In the genomic region with DNA sequence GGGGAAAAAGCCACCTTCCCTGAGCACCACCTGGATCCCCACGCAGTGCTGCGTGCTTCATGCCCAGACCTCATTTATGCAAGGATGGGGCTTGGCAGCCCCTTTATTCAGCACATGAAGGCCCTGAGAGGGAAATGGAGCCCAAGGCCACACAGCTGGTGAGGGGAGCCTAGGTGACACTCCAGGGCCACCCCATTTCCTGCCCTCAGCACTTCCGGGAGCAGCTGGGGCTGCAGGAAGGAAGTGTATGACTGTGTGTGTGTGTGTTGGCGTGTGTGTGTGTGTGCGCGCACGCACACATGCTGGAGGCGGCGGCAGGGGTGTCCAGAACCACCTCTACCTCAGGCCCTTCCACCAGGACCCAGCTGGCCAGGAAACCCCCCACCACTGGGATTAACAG, we compare ENCODE assay signal across 1 cellular context.
A peak's percentile ranks its signal among the peaks of the same experiment; 100 is the strongest.
TF ChIP-seq lines count a peak whose summit lies in the region.

No MANE protein-coding gene starts in this region.

TF ChIP-seq in GM12878, 131 proteins besides CTCF, POLR2A, EP300 and RAD21 (continued from another document):
- TF ChIP-seq, protein P1, sequence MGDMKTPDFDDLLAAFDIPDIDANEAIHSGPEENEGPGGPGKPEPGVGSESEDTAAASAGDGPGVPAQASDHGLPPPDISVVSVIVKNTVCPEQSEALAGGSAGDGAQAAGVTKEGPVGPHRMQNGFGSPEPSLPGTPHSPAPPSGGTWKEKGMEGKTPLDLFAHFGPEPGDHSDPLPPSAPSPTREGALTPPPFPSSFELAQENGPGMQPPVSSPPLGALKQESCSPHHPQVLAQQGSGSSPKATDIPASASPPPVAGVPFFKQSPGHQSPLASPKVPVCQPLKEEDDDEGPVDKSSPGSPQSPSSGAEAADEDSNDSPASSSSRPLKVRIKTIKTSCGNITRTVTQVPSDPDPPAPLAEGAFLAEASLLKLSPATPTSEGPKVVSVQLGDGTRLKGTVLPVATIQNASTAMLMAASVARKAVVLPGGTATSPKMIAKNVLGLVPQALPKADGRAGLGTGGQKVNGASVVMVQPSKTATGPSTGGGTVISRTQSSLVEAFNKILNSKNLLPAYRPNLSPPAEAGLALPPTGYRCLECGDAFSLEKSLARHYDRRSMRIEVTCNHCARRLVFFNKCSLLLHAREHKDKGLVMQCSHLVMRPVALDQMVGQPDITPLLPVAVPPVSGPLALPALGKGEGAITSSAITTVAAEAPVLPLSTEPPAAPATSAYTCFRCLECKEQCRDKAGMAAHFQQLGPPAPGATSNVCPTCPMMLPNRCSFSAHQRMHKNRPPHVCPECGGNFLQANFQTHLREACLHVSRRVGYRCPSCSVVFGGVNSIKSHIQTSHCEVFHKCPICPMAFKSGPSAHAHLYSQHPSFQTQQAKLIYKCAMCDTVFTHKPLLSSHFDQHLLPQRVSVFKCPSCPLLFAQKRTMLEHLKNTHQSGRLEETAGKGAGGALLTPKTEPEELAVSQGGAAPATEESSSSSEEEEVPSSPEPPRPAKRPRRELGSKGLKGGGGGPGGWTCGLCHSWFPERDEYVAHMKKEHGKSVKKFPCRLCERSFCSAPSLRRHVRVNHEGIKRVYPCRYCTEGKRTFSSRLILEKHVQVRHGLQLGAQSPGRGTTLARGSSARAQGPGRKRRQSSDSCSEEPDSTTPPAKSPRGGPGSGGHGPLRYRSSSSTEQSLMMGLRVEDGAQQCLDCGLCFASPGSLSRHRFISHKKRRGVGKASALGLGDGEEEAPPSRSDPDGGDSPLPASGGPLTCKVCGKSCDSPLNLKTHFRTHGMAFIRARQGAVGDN (IDR thresholded peaks at IDR 0.05): 0 out of 2 replicates have a peak, but pooled peaks have one; percentile 27
- peak; percentile 91 for TF ChIP-seq IKZF1 (conservative IDR thresholded peaks at IDR 0.05)
- peak; percentile 48; the same call in 1 of the 2 replicates for TF ChIP-seq TAF1 (IDR thresholded peaks at IDR 0.05; ENCODE audit: borderline replicate concordance, low read depth, low read length)
- TF ChIP-seq CREM (IDR thresholded peaks at IDR 0.05; ENCODE audit: low read depth): 0 out of 2 replicates have a peak, but pooled peaks have one; percentile 29
- TF ChIP-seq ZBTB40 (IDR thresholded peaks at IDR 0.05; ENCODE audit: borderline replicate concordance): peak; percentile 65
- TF ChIP-seq DPF2 (IDR thresholded peaks at IDR 0.05): peak; percentile 56
- TF ChIP-seq ETV6 (conservative IDR thresholded peaks at IDR 0.05 in 1 of 2, IDR thresholded peaks at IDR 0.05 in 1 of 2; ENCODE audit: borderline replicate concordance in 1 of 2, low read depth in 1 of 2): peak; percentile 77 to 99; a peak in 2 of 4 replicates
- TF ChIP-seq TCF12 (IDR thresholded peaks at IDR 0.05; ENCODE audit: low read depth, low read length): peak; percentile 39; the same call in 1 of the 2 replicates
- TF ChIP-seq, protein P2, sequence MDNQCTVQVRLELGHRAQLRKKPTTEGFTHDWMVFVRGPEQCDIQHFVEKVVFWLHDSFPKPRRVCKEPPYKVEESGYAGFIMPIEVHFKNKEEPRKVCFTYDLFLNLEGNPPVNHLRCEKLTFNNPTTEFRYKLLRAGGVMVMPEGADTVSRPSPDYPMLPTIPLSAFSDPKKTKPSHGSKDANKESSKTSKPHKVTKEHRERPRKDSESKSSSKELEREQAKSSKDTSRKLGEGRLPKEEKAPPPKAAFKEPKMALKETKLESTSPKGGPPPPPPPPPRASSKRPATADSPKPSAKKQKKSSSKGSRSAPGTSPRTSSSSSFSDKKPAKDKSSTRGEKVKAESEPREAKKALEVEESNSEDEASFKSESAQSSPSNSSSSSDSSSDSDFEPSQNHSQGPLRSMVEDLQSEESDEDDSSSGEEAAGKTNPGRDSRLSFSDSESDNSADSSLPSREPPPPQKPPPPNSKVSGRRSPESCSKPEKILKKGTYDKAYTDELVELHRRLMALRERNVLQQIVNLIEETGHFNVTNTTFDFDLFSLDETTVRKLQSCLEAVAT (IDR thresholded peaks at IDR 0.05): peak; percentile 60; the same call in 1 of the 2 replicates
- TF ChIP-seq, protein P3, sequence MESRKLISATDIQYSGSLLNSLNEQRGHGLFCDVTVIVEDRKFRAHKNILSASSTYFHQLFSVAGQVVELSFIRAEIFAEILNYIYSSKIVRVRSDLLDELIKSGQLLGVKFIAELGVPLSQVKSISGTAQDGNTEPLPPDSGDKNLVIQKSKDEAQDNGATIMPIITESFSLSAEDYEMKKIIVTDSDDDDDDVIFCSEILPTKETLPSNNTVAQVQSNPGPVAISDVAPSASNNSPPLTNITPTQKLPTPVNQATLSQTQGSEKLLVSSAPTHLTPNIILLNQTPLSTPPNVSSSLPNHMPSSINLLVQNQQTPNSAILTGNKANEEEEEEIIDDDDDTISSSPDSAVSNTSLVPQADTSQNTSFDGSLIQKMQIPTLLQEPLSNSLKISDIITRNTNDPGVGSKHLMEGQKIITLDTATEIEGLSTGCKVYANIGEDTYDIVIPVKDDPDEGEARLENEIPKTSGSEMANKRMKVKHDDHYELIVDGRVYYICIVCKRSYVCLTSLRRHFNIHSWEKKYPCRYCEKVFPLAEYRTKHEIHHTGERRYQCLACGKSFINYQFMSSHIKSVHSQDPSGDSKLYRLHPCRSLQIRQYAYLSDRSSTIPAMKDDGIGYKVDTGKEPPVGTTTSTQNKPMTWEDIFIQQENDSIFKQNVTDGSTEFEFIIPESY (IDR thresholded peaks at IDR 0.05): peak; percentile 79; the same call in 1 of the 2 replicates
- peak; percentile 56 to 61; a peak in 2 of 4 replicates for TF ChIP-seq IKZF2 (IDR thresholded peaks at IDR 0.05)
- TF ChIP-seq BHLHE40 (IDR thresholded peaks at IDR 0.05; ENCODE audit: borderline replicate concordance in 1 of 2, low read depth in 2 of 2, low read length in 1 of 2): peak in 1 of 2 experiments; percentile 26; a peak in 1 of 4 replicates
- TF ChIP-seq RUNX3 (IDR thresholded peaks at IDR 0.05; ENCODE audit: low read length): peak; percentile 33
- peak; percentile 37; the same call in 1 of the 2 replicates for TF ChIP-seq CREB1 (IDR thresholded peaks at IDR 0.05; ENCODE audit: low read depth)
- TF ChIP-seq GABPA (IDR thresholded peaks at IDR 0.05; ENCODE audit: low read depth): peak; percentile 80
- TF ChIP-seq EGR1 (IDR thresholded peaks at IDR 0.05; ENCODE audit: borderline replicate concordance in 1 of 2, low read depth in 2 of 2, low read length in 2 of 2): peak in 1 of 2 experiments; percentile 90; a peak in 2 of 3 replicates
- peak; percentile 87 for TF ChIP-seq TCF3 (IDR thresholded peaks at IDR 0.05; ENCODE audit: borderline replicate concordance, insufficient read depth, low read depth, low read length)
